ENCODE assay signal across 25 cellular contexts in the genomic region with DNA sequence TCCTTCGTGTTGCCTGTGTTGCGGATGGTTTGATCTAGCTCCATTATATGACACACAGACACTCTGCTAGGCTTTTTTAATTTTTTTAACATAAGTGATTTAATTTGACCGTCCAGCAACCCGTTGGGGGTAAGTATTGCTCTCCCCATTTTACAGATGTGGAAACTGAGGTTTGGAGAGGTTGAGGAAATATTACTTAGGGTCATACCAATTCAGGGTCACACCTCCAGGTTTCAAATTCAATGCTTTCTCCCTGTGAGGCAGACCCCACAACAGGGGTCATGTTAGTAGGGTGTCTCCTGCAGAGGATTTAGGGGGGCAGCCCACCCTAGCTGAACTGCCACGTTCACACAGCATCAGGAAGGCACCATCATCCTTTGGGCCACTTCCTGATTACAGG.
DNase-seq lines count a peak whose midpoint lies in the region; ATAC-seq and TF ChIP-seq lines count a peak whose summit lies in the region.
"Had no signal": no experiment of that assay in that cellular context is flagged by ENCODE, and none has a peak within 500 bp of the region (broad histone marks: within the 10 kb centered on the region; RNA-seq: fewer than 3 reads in every experiment).

No MANE protein-coding gene starts in this region.

- H3K9me3 ChIP-seq in OCI-LY3 (ENCODE audit: insufficient read depth, low read length): no peaks in the 10 kb centered on the region
- H3K9me3 ChIP-seq: Peyer's patch had no signal

- peaks cover 12% of the 10 kb centered on the region for H3K4me1 Mint-ChIP-seq in CD14-positive monocyte
- peaks cover 28% of the 10 kb centered on the region for H3K4me1 Mint-ChIP-seq in stimulated activated effector memory CD8-positive, alpha-beta T cell treated with anti-CD3 and anti-CD28 coated beads, Interleukin-12 subunit alpha, Interleukin-12 subunit beta, amount 100 ng/mL, for 72 hours
- H3K4me1 Mint-ChIP-seq: B cell had no signal

- DNase-seq in CD14-positive monocyte (ENCODE audit: low spot score): no peak
- DNase-seq in coronary artery (ENCODE audit: low spot score): peak; percentile 8
- DNase-seq in stimulated activated effector memory CD8-positive, alpha-beta T cell treated with anti-CD3 and anti-CD28 coated beads, Interleukin-12 subunit alpha, Interleukin-12 subunit beta, amount 100 ng/mL, for 72 hours (ENCODE audit: low spot score in 2 of 2): no peak
- DNase-seq in C1 segment of cervical spinal cord (lab: John Stamatoyannopoulos, UW): no peak
- no peak for DNase-seq in dermis blood vessel endothelial cell
- DNase-seq in activated naive CD4-positive, alpha-beta T cell (lab: John Stamatoyannopoulos, UW): no peak
- DNase-seq: Calu3, DMS79 treated with DMSO at 0.1 percent for 48 hours, GF-D8, Kasumi-1, NCI-H1092 treated with DMSO at 0.1 percent for 48 hours, NCI-H1436, NCI-H187, NCI-H2081 treated with DMSO at 0.1 percent for 48 hours, NCI-H2171, NCI-H226, NCI-H510A, NCI-H69, OCI-M1, Peyer's patch, SHP77 treated with DMSO at 0.1 percent for 48 hours had no signal

- no peak overlapping the region for H3K4me3 ChIP-seq in OCI-LY3 (ENCODE audit: low read length)
- H3K4me3 ChIP-seq in coronary artery: no peak overlapping the region
- H3K4me3 ChIP-seq: Peyer's patch, SK-N-MC had no signal

- peaks cover 12% of the 10 kb centered on the region; the same call in 1 of the 2 replicates for H3K27me3 ChIP-seq in OCI-LY3 (ENCODE audit: low read depth, low read length)
- H3K27me3 ChIP-seq: Peyer's patch had no signal

- no peak overlapping the region for H3K9ac ChIP-seq in OCI-LY3 (ENCODE audit: low read length)

- H3K9me3 Mint-ChIP-seq in CD14-positive monocyte: peaks cover 0 to 6% (median 0%) of the 10 kb centered on the region in 7 donors
- no peaks in the 10 kb centered on the region for H3K9me3 Mint-ChIP-seq in stimulated activated effector memory CD8-positive, alpha-beta T cell treated with anti-CD3 and anti-CD28 coated beads, Interleukin-12 subunit alpha, Interleukin-12 subunit beta, amount 100 ng/mL, for 72 hours

- no peaks in the 10 kb centered on the region for H3K79me2 ChIP-seq in OCI-LY3 (ENCODE audit: low read length)

- TF ChIP-seq CTCF in CD14-positive monocyte (IDR thresholded peaks at IDR 0.05) (no peak), OCI-LY3 (IDR thresholded peaks at IDR 0.05; ENCODE audit: low read depth, low read length) (no peak), coronary artery (IDR thresholded peaks at IDR 0.05) (no peak)

- intact Hi-C loops in CD14-positive monocyte (cut with micrococcal nuclease): loop anchor here in 1 of 2 donors (5.0 kb wide), 2 partner anchors 97 to 122 kb away; no protein-coding TSS in a partner anchor

- H3K4me1 ChIP-seq in OCI-LY3 (ENCODE audit: low read length): peaks cover 16% of the 10 kb centered on the region
- H3K4me1 ChIP-seq: Peyer's patch had no signal

- H3K4me3 Mint-ChIP-seq in CD14-positive monocyte: no peak overlapping the region
- H3K4me3 Mint-ChIP-seq in stimulated activated effector memory CD8-positive, alpha-beta T cell treated with anti-CD3 and anti-CD28 coated beads, Interleukin-12 subunit alpha, Interleukin-12 subunit beta, amount 100 ng/mL, for 72 hours: peak overlapping the region; percentile 23
- H3K4me3 Mint-ChIP-seq: B cell had no signal

- H2AFZ ChIP-seq in OCI-LY3 (ENCODE audit: low read depth, low read length): no peak overlapping the region; the same call in 1 of the 2 replicates

- H3K36me3 Mint-ChIP-seq in CD14-positive monocyte: no peaks in the 10 kb centered on the region
- no peaks in the 10 kb centered on the region for H3K36me3 Mint-ChIP-seq in stimulated activated effector memory CD8-positive, alpha-beta T cell treated with anti-CD3 and anti-CD28 coated beads, Interleukin-12 subunit alpha, Interleukin-12 subunit beta, amount 100 ng/mL, for 72 hours

- peaks cover 11 to 31% (median 16%) of the 10 kb centered on the region in 3 donors for H3K27me3 Mint-ChIP-seq in CD14-positive monocyte (ENCODE audit: low read depth in 3 of 3)

- no peaks in the 10 kb centered on the region for H3K36me3 ChIP-seq in OCI-LY3 (replicated peaks; ENCODE audit: low read depth, low read length)
- H3K36me3 ChIP-seq: Peyer's patch had no signal

- H4K20me1 ChIP-seq in OCI-LY3 (ENCODE audit: insufficient read depth, low read length): no peaks in the 10 kb centered on the region

- no peak for ATAC-seq in stimulated activated effector memory CD8-positive, alpha-beta T cell treated with anti-CD3 and anti-CD28 coated beads, Interleukin-12 subunit alpha, Interleukin-12 subunit beta, amount 100 ng/mL, for 72 hours
- ATAC-seq: HCT116 had no signal

- H3K27ac ChIP-seq in OCI-LY3 (ENCODE audit: low read length) (no peak overlapping the region), coronary artery (no peak overlapping the region)
- H3K27ac ChIP-seq: Peyer's patch, SK-N-MC had no signal

- H3K4me2 ChIP-seq in OCI-LY3 (ENCODE audit: low read length): peak overlapping the region; percentile 45; the same call in 1 of the 2 replicates

- peak overlapping the region; percentile 28 to 84 (median 68) for H3K27ac Mint-ChIP-seq in CD14-positive monocyte
- H3K27ac Mint-ChIP-seq in stimulated activated effector memory CD8-positive, alpha-beta T cell treated with anti-CD3 and anti-CD28 coated beads, Interleukin-12 subunit alpha, Interleukin-12 subunit beta, amount 100 ng/mL, for 72 hours: no peak overlapping the region
- H3K27ac Mint-ChIP-seq: B cell had no signal
